ENCODE assay signal across 8 cellular contexts in the genomic region with DNA sequence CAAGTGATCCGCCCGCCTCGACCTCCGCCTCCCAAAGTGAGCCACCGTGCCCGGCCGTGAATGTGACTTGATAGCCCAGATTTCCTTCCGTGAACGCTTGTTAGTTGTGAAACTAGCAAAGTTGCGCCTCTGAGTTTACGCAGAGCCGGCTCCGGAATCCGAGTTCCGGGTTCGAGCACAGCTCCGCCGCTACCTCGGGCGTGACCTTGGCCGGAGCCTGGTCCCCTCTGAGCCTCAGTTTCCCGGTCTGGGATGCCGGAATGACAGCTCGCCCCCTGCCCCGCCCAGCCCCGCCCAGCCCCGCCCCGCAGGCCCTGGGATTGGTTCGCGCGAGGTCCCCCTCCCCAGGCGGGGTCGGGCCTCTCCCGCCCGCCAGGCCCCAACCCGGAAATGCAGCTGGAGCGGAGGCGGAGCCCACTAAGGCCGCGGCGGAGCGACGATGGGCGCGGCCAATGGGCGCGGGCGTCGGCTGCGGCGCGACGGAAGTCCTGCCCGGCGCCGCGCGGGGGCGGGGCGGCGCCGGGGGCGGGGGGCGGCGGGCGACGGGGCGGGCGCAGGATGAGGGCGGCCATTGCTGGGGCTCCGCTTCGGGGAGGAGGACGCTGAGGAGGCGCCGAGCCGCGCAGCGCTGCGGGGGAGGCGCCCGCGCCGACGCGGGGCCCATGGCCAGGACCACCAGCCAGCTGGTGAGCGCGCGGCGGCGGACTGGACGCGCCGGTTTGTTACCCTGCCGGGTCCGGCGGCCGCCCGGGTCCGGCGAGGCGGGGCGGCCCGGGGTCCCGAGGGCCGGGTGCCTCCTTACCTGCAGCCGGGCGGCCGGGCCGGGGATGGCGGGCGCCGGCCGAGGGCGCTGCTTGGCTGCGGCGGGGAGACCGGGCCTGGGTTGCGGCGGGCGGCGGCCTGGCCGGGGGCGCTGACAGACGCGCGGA. TPM values are rescaled to one million over a fixed set of nuclear protein-coding genes. Genes with fewer than 3 reads are reported as not detected.
DNase-seq lines count a peak whose midpoint lies in the region; ATAC-seq and TF ChIP-seq lines count a peak whose summit lies in the region.

A gene (plus strand): TSS at position 571 of the 929 bp plus-strand sequence. CDS start 92 bp downstream, at position 663.

- H3K9me3 ChIP-seq in OCI-LY1 (ENCODE audit: low read length), result no peaks in the 10 kb centered on the region
- H3K9me3 ChIP-seq in mucosa of descending colon, result no peaks in the 10 kb centered on the region

- H4K20me1 ChIP-seq in OCI-LY1 (ENCODE audit: insufficient read depth, low read length), result no peaks in the 10 kb centered on the region

- intact Hi-C loops in mucosa of descending colon (cut with DNase I, micrococcal nuclease), result no loop called here

- H3K4me3 ChIP-seq in OCI-LY1 (ENCODE audit: low read depth, low read length, poor library complexity, severe bottlenecking), result peak within 1 kb of the TSS; percentile 74
- peak within 1 kb of the TSS; percentile 68 for H3K4me3 ChIP-seq in mucosa of descending colon

- H3K36me3 ChIP-seq in OCI-LY1 (ENCODE audit: insufficient read depth, low read length), result peaks cover 9% of the 10 kb centered on the region; the same call in 1 of the 2 replicates
- no peaks in the 10 kb centered on the region for H3K36me3 ChIP-seq in mucosa of descending colon (ENCODE audit: low read depth)

- DNase-seq in D341Med (ENCODE audit: low spot score) (peak; percentile 97), HuH-7 (ENCODE audit: low spot score) (peak; percentile 85), activated T-cell treated with anti-CD3 and anti-CD28 coated beads for 1 hour (ENCODE audit: low read depth) (peak; percentile 87), epidermal melanocyte (ENCODE audit: insufficient read length, low spot score) (peak; percentile 92), mucosa of descending colon (peak; percentile 93 to 97 (median 97))
- peak; percentile 74 to 84 for DNase-seq in stimulated activated CD8-positive, alpha-beta memory T cell treated with anti-CD3 and anti-CD28 coated beads, Interleukin-4, amount 100 ng/mL, for 1 hour (ENCODE audit: low read depth in 2 of 2, low spot score in 1 of 2)

- peak within 1 kb of the TSS; percentile 75 for H3K9ac ChIP-seq in OCI-LY1 (ENCODE audit: low read length)

- H3K4me2 ChIP-seq in OCI-LY1 (ENCODE audit: low read length), result peak within 1 kb of the TSS; percentile 91

- H2AFZ ChIP-seq in OCI-LY1 (ENCODE audit: low read length), result no peak within 1 kb of the TSS

- H3K4me1 ChIP-seq in OCI-LY1 (ENCODE audit: insufficient read depth, low read length, severe bottlenecking) (peaks cover 36% of the 10 kb centered on the region), mucosa of descending colon (ENCODE audit: low read depth) (peaks cover 33% of the 10 kb centered on the region)

- ATAC-seq in GM21526 (IDR thresholded peaks at IDR 0.05; ENCODE audit: low FRiP score, unreplicated experiment) (peak; percentile 62), mucosa of descending colon (peak; percentile 88)

- H3K79me2 ChIP-seq in OCI-LY1 (ENCODE audit: insufficient read depth, low read length), result peaks cover 12% of the 10 kb centered on the region

- H3F3A ChIP-seq in OCI-LY1 (ENCODE audit: insufficient read depth, low read length), result no peaks in the 10 kb centered on the region

- TF ChIP-seq CTCF in OCI-LY1 (IDR thresholded peaks at IDR 0.05; ENCODE audit: low read length), result no peak
- no peak for TF ChIP-seq CTCF in mucosa of descending colon (IDR thresholded peaks at IDR 0.05)

- H3K9me2 ChIP-seq in OCI-LY1 (ENCODE audit: low read depth, low read length), result no peaks in the 10 kb centered on the region

- peak within 1 kb of the TSS; percentile 55 for H3K27ac ChIP-seq in OCI-LY1 (ENCODE audit: low read depth, low read length, poor library complexity, severe bottlenecking)

- H3K27me3 ChIP-seq in OCI-LY1 (ENCODE audit: insufficient read depth, low read length), result no peaks in the 10 kb centered on the region

RNA-seq across cellular contexts. Expression of the gene that starts here (rescaled TPM):
- total RNA-seq in mucosa of descending colon, result 10 to 100 TPM; 73.3 to 79.6 (median 79.3) TPM

Comparison
In these comparisons a context has a peak if more than half of its experiments do, and no peak if none do; other contexts are left out.
1. Peak in every context shown above with its lines: DNase-seq, ATAC-seq, H3K4me3 ChIP-seq and H3K27ac ChIP-seq.